Comparison of ENCODE assay signal across 11 cellular contexts in genomic region chr9:77014597-77015263, GRCh38. TPM values are rescaled to one million over a fixed set of nuclear protein-coding genes. Genes with fewer than 3 reads are reported as not detected.
DNase-seq lines count a peak whose midpoint lies in the region; ATAC-seq, FAIRE-seq and TF ChIP-seq lines count a peak whose summit lies in the region.
"Had no signal": no experiment of that assay in that cellular context is flagged by ENCODE, and none has a peak within 500 bp of the region (broad histone marks: within the 10 kb centered on the region; RNA-seq: fewer than 3 reads in every experiment).

No MANE protein-coding gene starts in this region.

- no peaks in the 10 kb centered on the region for H3K9me3 ChIP-seq in A673 (ENCODE audit: low read depth, low read length, poor library complexity, severe bottlenecking)
- peaks cover 5% of the 10 kb centered on the region for H3K9me3 ChIP-seq in iPS-18c (ENCODE audit: control insufficient read depth, insufficient read depth, low read length)
- no peaks in the 10 kb centered on the region for H3K9me3 ChIP-seq in thyroid gland
- no peaks in the 10 kb centered on the region for H3K9me3 ChIP-seq in mucosa of descending colon
- H3K9me3 ChIP-seq: heart right ventricle had no signal

- H3K36me3 ChIP-seq in A673 (ENCODE audit: insufficient read depth, low read length, poor library complexity, severe bottlenecking) (no peaks in the 10 kb centered on the region), thyroid gland (no peaks in the 10 kb centered on the region), mucosa of descending colon (ENCODE audit: low read depth) (no peaks in the 10 kb centered on the region)
- H3K36me3 ChIP-seq: heart right ventricle had no signal

- H3K27me3 ChIP-seq in A673 (replicated peaks; ENCODE audit: insufficient read depth, low read depth, low read length, poor library complexity) (peaks cover 97% of the 10 kb centered on the region), thyroid gland (peaks cover 75% of the 10 kb centered on the region)

- H3K9me3 Mint-ChIP-seq in activated CD8-positive, alpha-beta T cell treated with anti-CD3 and anti-CD28 coated beads, Interleukin-2, amount 10 ng/mL, durations not matched to agents 7 days and 5 days (ENCODE audit: insufficient read depth): no peaks in the 10 kb centered on the region
- no peaks in the 10 kb centered on the region for H3K9me3 Mint-ChIP-seq in T-cell

- POLR2A ChIA-PET in A673 (lab: Charles Lee; ENCODE audit: low non-redundant PET) (no interaction called here), T-cell (lab: Charles Lee) (no interaction called here)
- POLR2A ChIA-PET in activated CD8-positive, alpha-beta T cell treated with anti-CD3 and anti-CD28 coated beads, Interleukin-2, amount 10 ng/mL, durations not matched to agents 7 days and 5 days (lab: Charles Lee): no interaction called here

- no peak for FAIRE-seq in D721Med (lab: Jason Lieb, UNC)
- FAIRE-seq: colon had no signal

- no peak for DNase-seq in A673 (ENCODE audit: low spot score)
- DNase-seq in D721Med (ENCODE audit: insufficient read length, low spot score): no peak
- no peak for DNase-seq in activated CD8-positive, alpha-beta T cell treated with anti-CD3 and anti-CD28 coated beads, Interleukin-2, amount 10 ng/mL, durations not matched to agents 7 days and 5 days
- DNase-seq in thyroid gland: no peak
- no peak for DNase-seq in T-cell
- DNase-seq in mucosa of descending colon: no peak
- DNase-seq: heart right ventricle had no signal

- TF ChIP-seq POLR2A in thyroid gland (IDR thresholded peaks at IDR 0.05): no peak

- peaks cover 89% of the 10 kb centered on the region for H3K27me3 Mint-ChIP-seq in activated CD8-positive, alpha-beta T cell treated with anti-CD3 and anti-CD28 coated beads, Interleukin-2, amount 10 ng/mL, durations not matched to agents 7 days and 5 days (ENCODE audit: low read depth)
- H3K27me3 Mint-ChIP-seq in T-cell: peaks cover 59 to 83% of the 10 kb centered on the region in 2 donors

- no peak overlapping the region for H3K4me3 Mint-ChIP-seq in activated CD8-positive, alpha-beta T cell treated with anti-CD3 and anti-CD28 coated beads, Interleukin-2, amount 10 ng/mL, durations not matched to agents 7 days and 5 days
- H3K4me3 Mint-ChIP-seq in T-cell: no peak overlapping the region

- peaks cover 13% of the 10 kb centered on the region for H3K4me1 ChIP-seq in A673 (ENCODE audit: insufficient read depth, low read length, poor library complexity, severe bottlenecking)
- H3K4me1 ChIP-seq in thyroid gland: peaks cover 26 to 43% of the 10 kb centered on the region in 2 donors
- peaks cover 17% of the 10 kb centered on the region for H3K4me1 ChIP-seq in mucosa of descending colon (ENCODE audit: low read depth)

- no TSS peak for BruUV-seq in A673 (replicated peaks; lab: Mats Ljungman, UMichigan)

- CTCF ChIA-PET in A673 (lab: Charles Lee) (interaction anchor here (1.2 kb wide), 1 partner anchor 136 kb away, joined by 8 read pairs; no protein-coding TSS in a partner anchor), T-cell (lab: Charles Lee) (no interaction called here)
- CTCF ChIA-PET in activated CD8-positive, alpha-beta T cell treated with anti-CD3 and anti-CD28 coated beads, Interleukin-2, amount 10 ng/mL, durations not matched to agents 7 days and 5 days (lab: Charles Lee): interaction anchor here (1.2 kb wide), 1 partner anchor 10 kb away, joined by 3 read pairs; no protein-coding TSS in a partner anchor

- H3K4me3 ChIP-seq in A673 (ENCODE audit: low read depth, low read length, poor library complexity, severe bottlenecking) (no peak overlapping the region), iPS-18c (ENCODE audit: insufficient read depth, low read depth, low read length) (peak overlapping the region; percentile 34; the same call in 1 of the 2 replicates), thyroid gland (replicated peaks in 1 of 3) (no peak overlapping the region), mucosa of descending colon (no peak overlapping the region)

- 3 to 6% methylated on average over 19 to 38 of the region's 38 CpGs for WGBS in thyroid gland, 2 donors

- H3K27ac ChIP-seq in A673 (ENCODE audit: low read depth, low read length, poor library complexity, severe bottlenecking): no peak overlapping the region
- H3K27ac ChIP-seq in thyroid gland: no peak overlapping the region
- H3K27ac ChIP-seq: heart right ventricle had no signal

- peak overlapping the region; percentile 60 for H3K27ac Mint-ChIP-seq in activated CD8-positive, alpha-beta T cell treated with anti-CD3 and anti-CD28 coated beads, Interleukin-2, amount 10 ng/mL, durations not matched to agents 7 days and 5 days
- H3K27ac Mint-ChIP-seq in T-cell: no peak overlapping the region

- H3K4me1 Mint-ChIP-seq in activated CD8-positive, alpha-beta T cell treated with anti-CD3 and anti-CD28 coated beads, Interleukin-2, amount 10 ng/mL, durations not matched to agents 7 days and 5 days (ENCODE audit: low read depth): peaks cover 14% of the 10 kb centered on the region
- peaks cover 18 to 33% (median 22%) of the 10 kb centered on the region in 3 donors for H3K4me1 Mint-ChIP-seq in T-cell

- peaks cover 8% of the 10 kb centered on the region for H3K36me3 Mint-ChIP-seq in activated CD8-positive, alpha-beta T cell treated with anti-CD3 and anti-CD28 coated beads, Interleukin-2, amount 10 ng/mL, durations not matched to agents 7 days and 5 days (ENCODE audit: low read depth)
- H3K36me3 Mint-ChIP-seq in T-cell: no peaks in the 10 kb centered on the region

- no peak for ATAC-seq in activated CD8-positive, alpha-beta T cell treated with anti-CD3 and anti-CD28 coated beads, Interleukin-2, amount 10 ng/mL, durations not matched to agents 7 days and 5 days
- no peak for ATAC-seq in HG02588 (IDR thresholded peaks at IDR 0.05; ENCODE audit: unreplicated experiment)
- ATAC-seq in T-cell (replicated peaks in 1 of 4): no peak
- no peak for ATAC-seq in mucosa of descending colon
- ATAC-seq: heart right ventricle had no signal

- TF ChIP-seq CTCF in A673 (conservative IDR thresholded peaks at IDR 0.05; ENCODE audit: low read depth, low read length) (peak; percentile 43; the same call in 1 of the 2 replicates), D721Med (IDR thresholded peaks at IDR 0.05; ENCODE audit: insufficient read depth, missing control alignments) (peak; percentile 23), thyroid gland (IDR thresholded peaks at IDR 0.05) (no peak), mucosa of descending colon (IDR thresholded peaks at IDR 0.05) (no peak)

- intact Hi-C loops in A673 (cut with micrococcal nuclease; ENCODE audit: unreplicated experiment): loop anchor here (5.0 kb wide), 3 partner anchors 138 to 252 kb away; partner anchors contain the start of gene PCA3
- intact Hi-C loops in thyroid gland (cut with DNase I): no loop called here
- intact Hi-C loops in mucosa of descending colon (cut with DNase I, micrococcal nuclease): no loop called here

RNA-seq across cellular contexts. Expression of gene FOXB2, which starts 4.7 kb away (rescaled TPM):
- total RNA-seq in A673 (2021) (not detected in 2 replicates), thyroid gland (not detected), T-cell (not detected), mucosa of descending colon (not detected)
- not detected for total RNA-seq in activated CD8-positive, alpha-beta T cell treated with anti-CD3 and anti-CD28 coated beads, Interleukin-2, amount 10 ng/mL, durations not matched to agents 7 days and 5 days
- total RNA-seq: heart right ventricle, LHCN-M2 had no signal

Comparison
In these comparisons a context has a peak if more than half of its experiments do, and no peak if none do; other contexts are left out.
1. CTCF ChIP-seq: peak in A673 (single experiment) and D721Med (single experiment); none in thyroid gland (0 of 6) and mucosa of descending colon (single experiment).
2. CTCF ChIA-PET loops: an anchor here in A673 (1.2 kb wide) and activated CD8-positive, alpha-beta T cell treated with anti-CD3 and anti-CD28 coated beads, Interleukin-2, amount 10 ng/mL, durations not matched to agents 7 days and 5 days (1.2 kb wide); none called in T-cell.